11 cellular contexts compared by ENCODE assay signal in genomic region chr6:163459536-163459935, GRCh38. TPM values are rescaled to one million over a fixed set of nuclear protein-coding genes. Genes with fewer than 3 reads are reported as not detected.
A peak's percentile ranks its signal among the peaks of the same experiment; 100 is the strongest.
DNase-seq lines count a peak whose midpoint lies in the region; ATAC-seq and TF ChIP-seq lines count a peak whose summit lies in the region.
"Had no signal": no experiment of that assay in that cellular context is flagged by ENCODE, and none has a peak within 500 bp of the region (broad histone marks: within the 10 kb centered on the region; RNA-seq: fewer than 3 reads in every experiment).

No MANE protein-coding gene starts in this region.

- H3K4me1 Mint-ChIP-seq in activated CD4-positive, alpha-beta T cell treated with anti-CD3 and anti-CD28 coated beads, Interleukin-2, amount 10 ng/mL, durations not matched to agents 24 days and 14 days, result peaks cover 58% of the 10 kb centered on the region

- intact Hi-C loops in activated CD4-positive, alpha-beta T cell treated with anti-CD3 and anti-CD28 coated beads, Interleukin-2, amount 10 ng/mL, durations not matched to agents 24 days and 14 days (cut with micrococcal nuclease), result no loop called here
- intact Hi-C loops in psoas muscle (cut with DNase I) (loop anchor here in 1 of 2 donors (5.0 kb wide), 1 partner anchor 33 kb away; no protein-coding TSS in a partner anchor), sigmoid colon (cut with DNase I) (no loop called here)

- ATAC-seq in psoas muscle, result no peak

- peak overlapping the region; percentile 81 for H3K27ac ChIP-seq in effector memory CD4-positive, alpha-beta T cell (ENCODE audit: insufficient read depth, low read length, poor library complexity, severe bottlenecking)
- H3K27ac ChIP-seq in psoas muscle, result peak overlapping the region; percentile 73
- H3K27ac ChIP-seq in RWPE1, result no peak overlapping the region
- peak overlapping the region in 1 of 4 donors; percentile 30 for H3K27ac ChIP-seq in sigmoid colon

- peak overlapping the region; percentile 67 for H3K4me3 ChIP-seq in effector memory CD4-positive, alpha-beta T cell (ENCODE audit: insufficient read depth, low read depth, low read length, poor library complexity, severe bottlenecking)
- H3K4me3 ChIP-seq in psoas muscle, result peak overlapping the region; percentile 62
- peak overlapping the region in 1 of 4 donors; percentile 29 for H3K4me3 ChIP-seq in sigmoid colon

- no peaks in the 10 kb centered on the region for H3K9me3 ChIP-seq in effector memory CD4-positive, alpha-beta T cell (ENCODE audit: control insufficient read depth, low read length)
- no peaks in the 10 kb centered on the region for H3K9me3 ChIP-seq in psoas muscle
- H3K9me3 ChIP-seq in sigmoid colon, result no peaks in the 10 kb centered on the region

- CTCF ChIA-PET in RWPE1 (lab: Yijun Ruan, JAX), result no interaction called here

- peaks cover 3% of the 10 kb centered on the region for H3K9me3 Mint-ChIP-seq in activated CD4-positive, alpha-beta T cell treated with anti-CD3 and anti-CD28 coated beads, Interleukin-2, amount 10 ng/mL, durations not matched to agents 24 days and 14 days

- no peaks in the 10 kb centered on the region for H3K27me3 Mint-ChIP-seq in activated CD4-positive, alpha-beta T cell treated with anti-CD3 and anti-CD28 coated beads, Interleukin-2, amount 10 ng/mL, durations not matched to agents 24 days and 14 days

- no peak for TF ChIP-seq CTCF in psoas muscle (IDR thresholded peaks at IDR 0.05)
- no peak for TF ChIP-seq CTCF in RWPE1 (conservative IDR thresholded peaks at IDR 0.05; ENCODE audit: low read depth)
- TF ChIP-seq CTCF in sigmoid colon (IDR thresholded peaks at IDR 0.05), result no peak

- H3K27ac Mint-ChIP-seq in activated CD4-positive, alpha-beta T cell treated with anti-CD3 and anti-CD28 coated beads, Interleukin-2, amount 10 ng/mL, durations not matched to agents 24 days and 14 days, result peak overlapping the region; percentile 60

- H3K4me3 Mint-ChIP-seq in activated CD4-positive, alpha-beta T cell treated with anti-CD3 and anti-CD28 coated beads, Interleukin-2, amount 10 ng/mL, durations not matched to agents 24 days and 14 days, result peak overlapping the region; percentile 35

- POLR2A ChIA-PET in RWPE1 (lab: Yijun Ruan, JAX; ENCODE audit: low non-redundant PET), result no interaction called here

- TF ChIP-seq POLR2A in sigmoid colon (IDR thresholded peaks at IDR 0.05), result no peak

- DNase-seq in activated CD4-positive, alpha-beta T cell treated with anti-CD3 and anti-CD28 coated beads, Interleukin-2, amount 10 ng/mL, durations not matched to agents 24 days and 14 days, result no peak
- DNase-seq in activated CD4-positive, alpha-beta T cell treated with anti-CD3 and anti-CD28 coated beads, Interleukin-2, amount 50 U/mL, for 1 hour, result no peak
- DNase-seq in RPMI7951 (ENCODE audit: low read depth) (peak; percentile 22), psoas muscle (no peak), RWPE1 (ENCODE audit: low spot score) (no peak), 8988T (no peak), sigmoid colon (no peak)
- no peak for DNase-seq in effector memory CD4-positive, alpha-beta T cell
- DNase-seq: cortex of kidney, MM.1S, substantia nigra had no signal

- 45 to 67% (median 52%) methylated on average over 2 of the region's 2 CpGs for WGBS in psoas muscle, 3 donors
- WGBS in sigmoid colon, 2 donors, result 69 to 86% methylated on average over 2 of the region's 2 CpGs

- H3K36me3 Mint-ChIP-seq in activated CD4-positive, alpha-beta T cell treated with anti-CD3 and anti-CD28 coated beads, Interleukin-2, amount 10 ng/mL, durations not matched to agents 24 days and 14 days (ENCODE audit: low read depth), result peaks cover 22% of the 10 kb centered on the region

- H3K27me3 ChIP-seq in effector memory CD4-positive, alpha-beta T cell (replicated peaks; ENCODE audit: control insufficient read depth, insufficient read depth, low read length, poor library complexity, severe bottlenecking), result no peaks in the 10 kb centered on the region
- H3K27me3 ChIP-seq in psoas muscle (ENCODE audit: insufficient read depth in 3 of 3, low read length in 2 of 3), result no peaks in the 10 kb centered on the region
- no peaks in the 10 kb centered on the region for H3K27me3 ChIP-seq in sigmoid colon

- H3K36me3 ChIP-seq in effector memory CD4-positive, alpha-beta T cell (ENCODE audit: control insufficient read depth, insufficient read depth, low read length), result no peaks in the 10 kb centered on the region
- no peaks in the 10 kb centered on the region for H3K36me3 ChIP-seq in psoas muscle (ENCODE audit: insufficient read depth in 1 of 2, low read depth in 1 of 2)
- no peaks in the 10 kb centered on the region for H3K36me3 ChIP-seq in sigmoid colon

- TF ChIP-seq EP300 in sigmoid colon (IDR thresholded peaks at IDR 0.05), result no peak

- peaks cover 19% of the 10 kb centered on the region for H3K4me1 ChIP-seq in effector memory CD4-positive, alpha-beta T cell (ENCODE audit: control insufficient read depth, insufficient read depth, low read length, poor library complexity, severe bottlenecking)
- peaks cover 83% of the 10 kb centered on the region for H3K4me1 ChIP-seq in psoas muscle
- peaks cover 0 to 61% (median 43%) of the 10 kb centered on the region in 4 donors for H3K4me1 ChIP-seq in sigmoid colon

RNA-seq across cellular contexts. Expression of gene QKI, which starts 45.0 kb away (rescaled TPM):
- 69.3 and 79.7 TPM in 2 replicates for total RNA-seq in activated CD4-positive, alpha-beta T cell treated with anti-CD3 and anti-CD28 coated beads, Interleukin-2, amount 10 ng/mL, durations not matched to agents 24 days and 14 days
- 147 and 192 TPM in 2 replicates for total RNA-seq in RPMI7951 (2014; rRNA removed; shearing (Covaris generic))
- total RNA-seq in psoas muscle, result 100 to 1,000 TPM; 275 to 421 (median 308) TPM
- polyA plus RNA-seq in psoas muscle, result 100 to 1,000 TPM in 1 of 3 donors, 10 to 100 TPM in 2; 62.0 to 266 (median 82.1) TPM
- total RNA-seq in sigmoid colon, result 100 to 1,000 TPM; 139 to 146 (median 142) TPM
- 10 to 100 TPM in 2 of 3 donors, 1 to 10 TPM in 1; 9.2 to 19.2 (median 14.4) TPM for polyA plus RNA-seq in sigmoid colon
